28 cellular contexts compared by ENCODE assay signal in the genomic region with DNA sequence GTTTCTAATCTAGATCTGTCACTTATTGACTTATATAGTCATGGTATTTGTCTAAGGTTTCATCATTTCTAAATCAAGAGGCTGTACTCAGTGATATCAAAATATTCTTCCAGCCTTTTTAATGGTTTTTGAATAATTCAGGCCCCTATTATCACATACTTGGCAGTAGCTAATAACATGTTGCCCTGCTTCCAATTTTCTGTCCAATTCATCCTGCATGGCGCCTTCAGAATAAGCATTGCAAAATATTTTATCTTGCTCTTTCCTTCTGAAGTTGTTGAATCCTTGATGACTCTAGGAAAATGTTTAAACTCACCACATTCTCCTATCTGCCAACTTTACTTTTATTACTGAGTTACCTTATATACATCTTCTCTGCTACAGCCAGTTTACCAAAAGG.
"Had no signal": no experiment of that assay in that cellular context is flagged by ENCODE, and none has a peak within 500 bp of the region (broad histone marks: within the 10 kb centered on the region; RNA-seq: fewer than 3 reads in every experiment).

No MANE protein-coding gene starts in this region.

- DNase-seq: activated CD4-positive, alpha-beta memory T cell treated with anti-CD3 and anti-CD28 coated beads, Interleukin-2, amount 10 ng/mL, durations not matched to agents 7 days and 5 days; activated CD4-positive, alpha-beta T cell treated with anti-CD3 and anti-CD28 coated beads for 36 hours; activated CD4-positive, alpha-beta T cell treated with anti-CD3 and anti-CD28 coated beads, Interleukin-2, amount 10 ng/mL, durations not matched to agents 7 days and 5 days; activated CD4-positive, alpha-beta T cell treated with anti-CD3 and anti-CD28 coated beads, Interleukin-2, amount 50 U/mL, for 4 hours; activated CD4-positive, CD25-positive, alpha-beta regulatory T cell; activated CD4-positive, CD25-positive, alpha-beta regulatory T cell treated with anti-CD3 and anti-CD28 coated beads, Interleukin-2, amount 50 U/mL, for 72 hours; activated CD8-positive, alpha-beta memory T cell treated with anti-CD3 and anti-CD28 coated beads, Interleukin-2, amount 50 U/mL, for 48 hours; activated gamma-delta T cell; activated naive CD4-positive, alpha-beta T cell; activated naive CD4-positive, alpha-beta T cell treated with anti-CD3 and anti-CD28 coated beads, Interleukin-2, amount 10 ng/mL, durations not matched to agents 7 days and 5 days; activated naive CD8-positive, alpha-beta T cell treated with anti-CD3 and anti-CD28 coated beads, Interleukin-2, amount 10 ng/mL, durations not matched to agents 7 days and 5 days; activated T-cell treated with anti-CD3 and anti-CD28 coated beads for 4 hours; activated T-cell treated with anti-CD3 and anti-CD28 coated beads, Interleukin-2, amount 50 U/mL, for 24 hours; activated T-cell treated with anti-CD3 and anti-CD28 coated beads, Interleukin-2, amount 50 U/mL, for 72 hours; amniotic stem cell; anterior cingulate cortex; body of pancreas; caudate nucleus; cortex of kidney; dermis blood vessel endothelial cell; effector CD4-positive, alpha-beta T cell; effector memory CD8-positive, alpha-beta T cell; erythroblast; foreskin fibroblast; head of caudate nucleus; T-helper 2 cell had no signal

- H3K4me3 ChIP-seq: body of pancreas, esophagus muscularis mucosa had no signal

- H3K27ac ChIP-seq: body of pancreas, esophagus muscularis mucosa had no signal

- ATAC-seq: activated CD4-positive, alpha-beta T cell treated with anti-CD3 and anti-CD28 coated beads for 36 hours; activated naive CD4-positive, alpha-beta T cell treated with anti-CD3 and anti-CD28 coated beads, Interleukin-2, amount 50 U/mL, for 72 hours; activated T-cell treated with anti-CD3 and anti-CD28 coated beads, Interleukin-2, amount 50 U/mL, for 72 hours; body of pancreas; effector memory CD8-positive, alpha-beta T cell had no signal
